1 cellular context compared by ENCODE assay signal in genomic region chr5:178462846-178463245, GRCh38.
TF ChIP-seq lines count a peak whose summit lies in the region.

No MANE protein-coding gene starts in this region.

TF ChIP-seq in WTC11, 78 proteins besides CTCF, POLR2A, EP300 and RAD21 (continued from another document):
- TF ChIP-seq, protein P1, sequence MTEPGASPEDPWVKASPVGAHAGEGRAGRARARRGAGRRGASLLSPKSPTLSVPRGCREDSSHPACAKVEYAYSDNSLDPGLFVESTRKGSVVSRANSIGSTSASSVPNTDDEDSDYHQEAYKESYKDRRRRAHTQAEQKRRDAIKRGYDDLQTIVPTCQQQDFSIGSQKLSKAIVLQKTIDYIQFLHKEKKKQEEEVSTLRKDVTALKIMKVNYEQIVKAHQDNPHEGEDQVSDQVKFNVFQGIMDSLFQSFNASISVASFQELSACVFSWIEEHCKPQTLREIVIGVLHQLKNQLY (CRISPR knock-in tag; IDR thresholded peaks at IDR 0.05): no peak
- TF ChIP-seq, protein P2, sequence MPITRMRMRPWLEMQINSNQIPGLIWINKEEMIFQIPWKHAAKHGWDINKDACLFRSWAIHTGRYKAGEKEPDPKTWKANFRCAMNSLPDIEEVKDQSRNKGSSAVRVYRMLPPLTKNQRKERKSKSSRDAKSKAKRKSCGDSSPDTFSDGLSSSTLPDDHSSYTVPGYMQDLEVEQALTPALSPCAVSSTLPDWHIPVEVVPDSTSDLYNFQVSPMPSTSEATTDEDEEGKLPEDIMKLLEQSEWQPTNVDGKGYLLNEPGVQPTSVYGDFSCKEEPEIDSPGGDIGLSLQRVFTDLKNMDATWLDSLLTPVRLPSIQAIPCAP (CRISPR knock-in tag; IDR thresholded peaks at IDR 0.05): no peak
- TF ChIP-seq ERG (CRISPR knock-in tag; IDR thresholded peaks at IDR 0.05): no peak
- TF ChIP-seq RORB (CRISPR knock-in tag; IDR thresholded peaks at IDR 0.05): no peak
- TF ChIP-seq, protein P3, sequence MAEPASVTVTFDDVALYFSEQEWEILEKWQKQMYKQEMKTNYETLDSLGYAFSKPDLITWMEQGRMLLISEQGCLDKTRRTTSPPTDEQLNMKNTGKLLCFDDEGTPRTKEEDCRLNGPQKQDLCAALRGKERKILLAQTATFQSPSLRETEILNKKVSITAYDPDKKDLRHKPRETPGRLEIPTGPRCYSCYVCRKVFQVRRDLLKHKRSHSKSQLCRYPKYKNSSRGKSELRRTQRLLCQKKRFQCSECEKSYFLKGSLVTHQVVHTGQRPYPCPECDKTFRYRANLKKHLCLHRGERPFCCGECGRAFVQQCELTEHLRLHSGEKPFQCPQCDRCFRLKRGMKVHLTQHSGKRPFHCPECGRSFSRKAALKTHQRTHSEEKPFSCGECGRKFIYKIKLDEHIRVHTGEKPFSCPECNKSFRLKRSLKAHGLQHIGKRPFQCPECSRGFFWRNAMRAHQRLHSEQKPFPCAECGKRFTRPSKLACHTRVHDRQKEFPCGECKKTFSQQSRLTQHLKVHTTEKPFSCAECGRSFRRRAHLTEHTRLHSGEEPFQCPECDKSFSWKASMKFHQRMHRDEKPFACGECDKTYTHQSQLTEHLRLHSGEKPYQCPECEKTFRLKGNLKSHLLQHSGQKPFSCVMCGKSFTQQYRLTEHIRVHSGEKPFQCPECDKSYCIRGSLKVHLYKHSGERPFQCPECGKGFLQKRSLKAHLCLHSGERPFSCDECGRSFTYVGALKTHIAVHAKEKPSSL (CRISPR knock-in tag; conservative IDR thresholded peaks at IDR 0.05): no peak
- TF ChIP-seq TP53 (CRISPR knock-in tag; IDR thresholded peaks at IDR 0.05): no peak
- TF ChIP-seq RELA (CRISPR knock-in tag; IDR thresholded peaks at IDR 0.05; ENCODE audit: borderline replicate concordance): no peak
- TF ChIP-seq, protein P4, sequence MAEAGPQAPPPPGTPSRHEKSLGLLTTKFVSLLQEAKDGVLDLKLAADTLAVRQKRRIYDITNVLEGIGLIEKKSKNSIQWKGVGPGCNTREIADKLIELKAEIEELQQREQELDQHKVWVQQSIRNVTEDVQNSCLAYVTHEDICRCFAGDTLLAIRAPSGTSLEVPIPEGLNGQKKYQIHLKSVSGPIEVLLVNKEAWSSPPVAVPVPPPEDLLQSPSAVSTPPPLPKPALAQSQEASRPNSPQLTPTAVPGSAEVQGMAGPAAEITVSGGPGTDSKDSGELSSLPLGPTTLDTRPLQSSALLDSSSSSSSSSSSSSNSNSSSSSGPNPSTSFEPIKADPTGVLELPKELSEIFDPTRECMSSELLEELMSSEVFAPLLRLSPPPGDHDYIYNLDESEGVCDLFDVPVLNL (CRISPR knock-in tag; IDR thresholded peaks at IDR 0.05; ENCODE audit: borderline replicate concordance, low read depth): no peak
- TF ChIP-seq NFATC4 (CRISPR knock-in tag; IDR thresholded peaks at IDR 0.05): no peak
- no peak for TF ChIP-seq ZNF423 (CRISPR knock-in tag; IDR thresholded peaks at IDR 0.05)
